Comparison of ENCODE assay signal across 11 cellular contexts in the genomic region with DNA sequence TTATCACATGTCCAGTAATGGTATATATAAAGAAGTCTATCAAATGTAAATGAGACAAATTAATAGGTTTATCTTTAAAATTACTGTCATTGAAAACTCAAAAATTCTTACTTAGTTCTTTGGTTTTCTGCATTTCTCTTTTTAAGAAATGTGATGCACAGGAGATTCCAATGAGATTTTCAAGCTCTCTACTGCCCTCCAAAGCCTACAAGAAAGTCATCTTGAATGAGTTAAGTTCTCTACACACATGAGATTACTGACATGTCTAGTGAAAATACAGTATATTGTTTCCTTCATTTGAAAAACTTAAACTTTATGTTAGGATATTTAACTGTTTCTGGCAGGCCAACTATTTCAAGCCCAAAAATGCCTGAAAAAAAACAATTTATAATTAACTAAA.
DNase-seq lines count a peak whose midpoint lies in the region; ATAC-seq and TF ChIP-seq lines count a peak whose summit lies in the region.
"Had no signal": no experiment of that assay in that cellular context is flagged by ENCODE, and none has a peak within 500 bp of the region (broad histone marks: within the 10 kb centered on the region; RNA-seq: fewer than 3 reads in every experiment).

No MANE protein-coding gene starts in this region.

- TF ChIP-seq POLR2A in stomach (IDR thresholded peaks at IDR 0.05), result no peak

- no peaks in the 10 kb centered on the region for H3K27me3 ChIP-seq in stomach
- H3K27me3 ChIP-seq: left lung had no signal

- H3K9me3 ChIP-seq in stomach, result no peaks in the 10 kb centered on the region
- H3K9me3 ChIP-seq: left lung had no signal

- intact Hi-C loops in stomach (cut with DNase I; ENCODE audit: low total_unique reads), result no loop called here

- no peak overlapping the region for H3K27ac ChIP-seq in stomach
- H3K27ac ChIP-seq: left lung had no signal

- H3K36me3 ChIP-seq in stomach, result no peaks in the 10 kb centered on the region
- H3K36me3 ChIP-seq: left lung had no signal

- no peak for TF ChIP-seq CTCF in stomach (IDR thresholded peaks at IDR 0.05)

- ATAC-seq in HG02759 (IDR thresholded peaks at IDR 0.05; ENCODE audit: unreplicated experiment) (no peak), GM19452 (IDR thresholded peaks at IDR 0.05; ENCODE audit: unreplicated experiment) (no peak)
- ATAC-seq: left lung had no signal

- DNase-seq in EH (ENCODE audit: low read depth) (peak; percentile 14), LHCN-M2 (ENCODE audit: low read depth) (peak; percentile 17), astrocyte of the hippocampus (ENCODE audit: low read depth, low spot score) (peak; percentile 7), kidney glomerular epithelial cell (lab: John Stamatoyannopoulos, UW) (peak; percentile 20), ureter (ENCODE audit: low spot score) (no peak), stomach (no peak)
- DNase-seq: effector CD8-positive, alpha-beta T cell; left lung; retina had no signal

- H3K4me3 ChIP-seq in stomach, result no peak overlapping the region
- H3K4me3 ChIP-seq: left lung had no signal

- H3K4me1 ChIP-seq in stomach, result no peaks in the 10 kb centered on the region
- H3K4me1 ChIP-seq: left lung had no signal

- TF ChIP-seq EP300 in stomach (IDR thresholded peaks at IDR 0.05), result no peak

Comparison
In these comparisons a context has a peak if more than half of its experiments do, and no peak if none do; other contexts are left out.
1. DNase-seq: peak in EH (single experiment), LHCN-M2 (single experiment), astrocyte of the hippocampus (single experiment) and kidney glomerular epithelial cell (single experiment); none in ureter (single experiment) and stomach (single experiment).